16 cellular contexts compared by ENCODE assay signal in genomic region chr5:58967597-58968281, GRCh38.
DNase-seq lines count a peak whose midpoint lies in the region; ATAC-seq and TF ChIP-seq lines count a peak whose summit lies in the region.
"Had no signal": no experiment of that assay in that cellular context is flagged by ENCODE, and none has a peak within 500 bp of the region (broad histone marks: within the 10 kb centered on the region; RNA-seq: fewer than 3 reads in every experiment).

No MANE protein-coding gene starts in this region.

- H3K36me3 ChIP-seq in Caco-2 (ENCODE audit: control insufficient read depth, insufficient read depth, low read length) (no peaks in the 10 kb centered on the region), psoas muscle (ENCODE audit: insufficient read depth in 1 of 2, low read depth in 1 of 2) (peaks cover 0 to 2% of the 10 kb centered on the region in 2 donors)
- H3K36me3 ChIP-seq: BLaER1, HAP-1 had no signal

- H3K4me3 ChIP-seq in Caco-2 (ENCODE audit: low read depth, low read length) = no peak overlapping the region
- H3K4me3 ChIP-seq in psoas muscle = no peak overlapping the region
- H3K4me3 ChIP-seq: BLaER1, HAP-1, PC-9, SJCRH30 had no signal

- 90 to 98% (median 95%) methylated on average over 2 of the region's 2 CpGs for WGBS in psoas muscle, 3 donors

- H3K27ac ChIP-seq in psoas muscle = no peak overlapping the region
- H3K27ac ChIP-seq: BLaER1, PC-9, SJCRH30 had no signal

- intact Hi-C loops in Caco-2 (cut with micrococcal nuclease; ENCODE audit: unreplicated experiment) = loop anchor here (2.0 kb wide), 1 partner anchor 81 kb away; no protein-coding TSS in a partner anchor
- intact Hi-C loops in activated CD8-positive, alpha-beta T cell treated with anti-CD3 and anti-CD28 coated beads for 36 hours (cut with micrococcal nuclease) = no loop called here
- intact Hi-C loops in psoas muscle (cut with DNase I) = loop anchor here (5.0 to 10.0 kb wide), 3 partner anchors 35 to 75 kb away; no protein-coding TSS in a partner anchor

- no peak overlapping the region for H3K4me3 Mint-ChIP-seq in activated CD8-positive, alpha-beta memory T cell treated with anti-CD3 and anti-CD28 coated beads, Interleukin-2, amount 10 ng/mL, durations not matched to agents 7 days and 5 days
- no peak overlapping the region for H3K4me3 Mint-ChIP-seq in Caco-2 (ENCODE audit: unreplicated experiment)
- H3K4me3 Mint-ChIP-seq in activated CD8-positive, alpha-beta T cell treated with anti-CD3 and anti-CD28 coated beads for 36 hours = no peak overlapping the region
- no peak overlapping the region for H3K4me3 Mint-ChIP-seq in stimulated activated memory B cell treated with anti-CD40 and anti-IgM and Interleukin-4, amounts not matched to agents 10 μg/mL and 1 μg/mL and 100 μg/mL, for 72 hours
- H3K4me3 Mint-ChIP-seq: CD8-positive, alpha-beta T cell had no signal

- DNase-seq in activated CD8-positive, alpha-beta memory T cell treated with anti-CD3 and anti-CD28 coated beads, Interleukin-2, amount 10 ng/mL, durations not matched to agents 7 days and 5 days = no peak
- no peak for DNase-seq in activated CD8-positive, alpha-beta memory T cell treated with anti-CD3 and anti-CD28 coated beads, Interleukin-2, amount 50 U/mL, for 48 hours
- DNase-seq in Caco-2 (no peak), psoas muscle (no peak), T-helper 9 cell (no peak), DMS153 (lab: John Stamatoyannopoulos, UW) (no peak)
- DNase-seq in activated CD8-positive, alpha-beta T cell treated with anti-CD3 and anti-CD28 coated beads for 36 hours = peak; percentile 20
- DNase-seq: 8988T; CD8-positive, alpha-beta T cell; DND-41; NCI-H1930; PC-9; SJCRH30 had no signal

- H3K27me3 ChIP-seq in Caco-2 (replicated peaks; ENCODE audit: control insufficient read depth, insufficient read depth, low read length) (no peaks in the 10 kb centered on the region), psoas muscle (ENCODE audit: insufficient read depth in 3 of 3, low read length in 2 of 3) (no peaks in the 10 kb centered on the region)
- H3K27me3 ChIP-seq: BLaER1, SJCRH30 had no signal

- ATAC-seq in activated CD8-positive, alpha-beta memory T cell treated with anti-CD3 and anti-CD28 coated beads, Interleukin-2, amount 10 ng/mL, durations not matched to agents 7 days and 5 days = peak; percentile 30
- peak; percentile 19 for ATAC-seq in activated CD8-positive, alpha-beta T cell treated with anti-CD3 and anti-CD28 coated beads for 36 hours
- ATAC-seq in psoas muscle = peak; percentile 34 to 52 (median 44)
- no peak for ATAC-seq in stimulated activated memory B cell treated with anti-CD40 and anti-IgM and Interleukin-4, amounts not matched to agents 10 μg/mL and 1 μg/mL and 100 μg/mL, for 72 hours
- ATAC-seq: CD8-positive, alpha-beta T cell had no signal

- POLR2A ChIA-PET in Caco-2 (lab: Charles Lee) = no interaction called here
- POLR2A ChIA-PET in activated CD8-positive, alpha-beta T cell treated with anti-CD3 and anti-CD28 coated beads for 36 hours (lab: Charles Lee) = no interaction called here

- peaks cover 11% of the 10 kb centered on the region for H3K36me3 Mint-ChIP-seq in activated CD8-positive, alpha-beta memory T cell treated with anti-CD3 and anti-CD28 coated beads, Interleukin-2, amount 10 ng/mL, durations not matched to agents 7 days and 5 days
- H3K36me3 Mint-ChIP-seq in Caco-2 (ENCODE audit: insufficient read depth, unreplicated experiment) = peaks cover 45% of the 10 kb centered on the region
- peaks cover 5% of the 10 kb centered on the region for H3K36me3 Mint-ChIP-seq in activated CD8-positive, alpha-beta T cell treated with anti-CD3 and anti-CD28 coated beads for 36 hours (ENCODE audit: low read depth)
- H3K36me3 Mint-ChIP-seq in stimulated activated memory B cell treated with anti-CD40 and anti-IgM and Interleukin-4, amounts not matched to agents 10 μg/mL and 1 μg/mL and 100 μg/mL, for 72 hours = no peaks in the 10 kb centered on the region

- H3K4me1 Mint-ChIP-seq in activated CD8-positive, alpha-beta memory T cell treated with anti-CD3 and anti-CD28 coated beads, Interleukin-2, amount 10 ng/mL, durations not matched to agents 7 days and 5 days = no peaks in the 10 kb centered on the region
- peaks cover 10% of the 10 kb centered on the region for H3K4me1 Mint-ChIP-seq in Caco-2 (ENCODE audit: low read depth, unreplicated experiment)
- peaks cover 3% of the 10 kb centered on the region for H3K4me1 Mint-ChIP-seq in activated CD8-positive, alpha-beta T cell treated with anti-CD3 and anti-CD28 coated beads for 36 hours (ENCODE audit: low read depth)
- H3K4me1 Mint-ChIP-seq in stimulated activated memory B cell treated with anti-CD40 and anti-IgM and Interleukin-4, amounts not matched to agents 10 μg/mL and 1 μg/mL and 100 μg/mL, for 72 hours = peaks cover 1% of the 10 kb centered on the region

- H3K4me1 ChIP-seq in Caco-2 = no peaks in the 10 kb centered on the region
- H3K4me1 ChIP-seq in psoas muscle = peaks cover 4% of the 10 kb centered on the region
- H3K4me1 ChIP-seq: BLaER1, HAP-1, SJCRH30 had no signal

- no peaks in the 10 kb centered on the region for H3K9me3 ChIP-seq in Caco-2
- H3K9me3 ChIP-seq in psoas muscle = no peaks in the 10 kb centered on the region
- H3K9me3 ChIP-seq: BLaER1, HAP-1, SJCRH30 had no signal

- no peaks in the 10 kb centered on the region for H3K9me3 Mint-ChIP-seq in activated CD8-positive, alpha-beta memory T cell treated with anti-CD3 and anti-CD28 coated beads, Interleukin-2, amount 10 ng/mL, durations not matched to agents 7 days and 5 days (ENCODE audit: low read depth)
- H3K9me3 Mint-ChIP-seq in Caco-2 (ENCODE audit: unreplicated experiment) = no peaks in the 10 kb centered on the region
- H3K9me3 Mint-ChIP-seq in activated CD8-positive, alpha-beta T cell treated with anti-CD3 and anti-CD28 coated beads for 36 hours = no peaks in the 10 kb centered on the region
- no peaks in the 10 kb centered on the region for H3K9me3 Mint-ChIP-seq in stimulated activated memory B cell treated with anti-CD40 and anti-IgM and Interleukin-4, amounts not matched to agents 10 μg/mL and 1 μg/mL and 100 μg/mL, for 72 hours
- H3K9me3 Mint-ChIP-seq: CD8-positive, alpha-beta T cell had no signal

- CTCF ChIA-PET in activated CD8-positive, alpha-beta memory T cell treated with anti-CD3 and anti-CD28 coated beads, Interleukin-2, amount 10 ng/mL, durations not matched to agents 7 days and 5 days (lab: Charles Lee) = no interaction called here
- CTCF ChIA-PET in Caco-2 (lab: Charles Lee) = interaction anchor here (0.5 kb wide), 1 partner anchor 183 kb away, joined by 3 read pairs; no protein-coding TSS in a partner anchor
- CTCF ChIA-PET in activated CD8-positive, alpha-beta T cell treated with anti-CD3 and anti-CD28 coated beads for 36 hours (lab: Charles Lee) = interaction anchor here (1.6 to 1.9 kb wide), 2 partner anchors 81 to 206 kb away, joined by 7 read pairs; no protein-coding TSS in a partner anchor

- BruUV-seq in Caco-2 (replicated peaks; lab: Mats Ljungman, UMichigan) = no TSS peak

- H3K27me3 Mint-ChIP-seq in activated CD8-positive, alpha-beta memory T cell treated with anti-CD3 and anti-CD28 coated beads, Interleukin-2, amount 10 ng/mL, durations not matched to agents 7 days and 5 days = peaks cover 2% of the 10 kb centered on the region
- H3K27me3 Mint-ChIP-seq in Caco-2 (ENCODE audit: insufficient read depth, unreplicated experiment) = no peaks in the 10 kb centered on the region
- no peaks in the 10 kb centered on the region for H3K27me3 Mint-ChIP-seq in activated CD8-positive, alpha-beta T cell treated with anti-CD3 and anti-CD28 coated beads for 36 hours
- peaks cover 1% of the 10 kb centered on the region for H3K27me3 Mint-ChIP-seq in stimulated activated memory B cell treated with anti-CD40 and anti-IgM and Interleukin-4, amounts not matched to agents 10 μg/mL and 1 μg/mL and 100 μg/mL, for 72 hours

- no peak overlapping the region for H3K27ac Mint-ChIP-seq in activated CD8-positive, alpha-beta memory T cell treated with anti-CD3 and anti-CD28 coated beads, Interleukin-2, amount 10 ng/mL, durations not matched to agents 7 days and 5 days
- H3K27ac Mint-ChIP-seq in Caco-2 (ENCODE audit: unreplicated experiment) = peak overlapping the region; percentile 18
- no peak overlapping the region for H3K27ac Mint-ChIP-seq in activated CD8-positive, alpha-beta T cell treated with anti-CD3 and anti-CD28 coated beads for 36 hours
- no peak overlapping the region for H3K27ac Mint-ChIP-seq in stimulated activated memory B cell treated with anti-CD40 and anti-IgM and Interleukin-4, amounts not matched to agents 10 μg/mL and 1 μg/mL and 100 μg/mL, for 72 hours

- TF ChIP-seq CTCF in Caco-2 (IDR thresholded peaks at IDR 0.05; ENCODE audit: insufficient read depth in 1 of 2, low read depth in 1 of 2, low read length in 1 of 2, severe bottlenecking in 1 of 2, unreplicated experiment in 1 of 2) = no peak
- no peak for TF ChIP-seq CTCF in activated CD8-positive, alpha-beta T cell treated with anti-CD3 and anti-CD28 coated beads for 36 hours (IDR thresholded peaks at IDR 0.05)
- TF ChIP-seq CTCF in psoas muscle (IDR thresholded peaks at IDR 0.05) = no peak
